8 cellular contexts compared by ENCODE assay signal in the genomic region with DNA sequence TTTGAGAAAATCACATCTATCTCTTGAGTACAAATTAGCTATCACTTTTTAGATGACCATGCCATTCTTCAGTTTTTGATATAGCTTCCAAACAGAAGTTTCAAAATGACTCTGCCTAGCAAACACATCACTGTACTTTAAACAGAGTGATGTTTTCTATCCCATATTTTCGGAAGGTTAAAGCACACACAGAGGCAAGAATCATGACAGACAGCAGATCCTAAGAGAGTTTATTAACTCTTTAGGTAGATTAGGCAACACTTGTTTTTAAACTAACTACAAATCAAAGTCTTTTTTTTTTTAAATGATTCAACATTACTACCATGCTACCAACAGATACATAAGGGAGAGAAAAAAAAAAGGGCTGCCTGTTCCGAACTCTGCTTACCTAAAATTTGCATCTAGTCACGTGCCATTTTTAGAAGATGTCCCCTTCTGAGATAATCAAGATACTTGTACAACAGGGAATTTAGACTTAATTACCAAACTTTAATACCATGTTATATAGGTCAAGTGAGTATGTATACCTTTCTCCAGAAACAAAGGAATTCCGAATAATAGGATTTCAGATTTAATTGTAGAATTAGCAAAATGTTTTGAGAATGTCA. TPM values are rescaled to one million over a fixed set of nuclear protein-coding genes. Genes with fewer than 3 reads are reported as not detected.
DNase-seq lines count a peak whose midpoint lies in the region; ATAC-seq and TF ChIP-seq lines count a peak whose summit lies in the region.

No MANE protein-coding gene starts in this region.

- CTCF ChIA-PET in RWPE1 (lab: Yijun Ruan, JAX) = no interaction called here

- H3K27me3 ChIP-seq in DND-41 (ENCODE audit: insufficient read depth, low read length, poor library complexity) (peaks cover 9% of the 10 kb centered on the region), esophagus muscularis mucosa (no peaks in the 10 kb centered on the region), rectal smooth muscle tissue (ENCODE audit: control insufficient read depth, insufficient read depth, low read length) (no peaks in the 10 kb centered on the region)

- H3K79me2 ChIP-seq in DND-41 (ENCODE audit: insufficient read depth, low read length) = 0 out of 2 replicates have a peak, but pooled peaks cover 13% of the 10 kb centered on the region

- intact Hi-C loops in esophagus muscularis mucosa (cut with DNase I) = loop anchor here (5.0 to 10.0 kb wide), 5 partner anchors 84 to 481 kb away; no protein-coding TSS in a partner anchor

- no peak for TF ChIP-seq POLR2A in esophagus muscularis mucosa (IDR thresholded peaks at IDR 0.05; ENCODE audit: low read depth)

- DNase-seq in DND-41 = no peak
- DNase-seq in SK-N-MC (ENCODE audit: low read depth, low spot score) = no peak
- no peak for DNase-seq in esophagus muscularis mucosa (ENCODE audit: extremely low spot score)
- DNase-seq in SKM-1 (lab: John Stamatoyannopoulos, UW; ENCODE audit: unreplicated experiment) = no peak
- DNase-seq in RWPE1 (ENCODE audit: low spot score) = no peak

- H3K4me1 ChIP-seq in DND-41 (ENCODE audit: insufficient read depth, low read length) (peaks cover 31% of the 10 kb centered on the region), esophagus muscularis mucosa (peaks cover 25 to 69% (median 64%) of the 10 kb centered on the region in 4 donors), rectal smooth muscle tissue (ENCODE audit: control insufficient read depth, insufficient read depth, low read length) (peaks cover 19% of the 10 kb centered on the region)

- ATAC-seq in DND-41 (ENCODE audit: insufficient read depth, low read depth) (no peak), HG02610 (IDR thresholded peaks at IDR 0.05; ENCODE audit: unreplicated experiment) (no peak), HG03520 (IDR thresholded peaks at IDR 0.05; ENCODE audit: unreplicated experiment) (no peak)

- TF ChIP-seq CTCF in DND-41 (IDR thresholded peaks at IDR 0.05; ENCODE audit: borderline replicate concordance, extremely low read depth, low read length, poor library complexity, severe bottlenecking) (no peak), esophagus muscularis mucosa (IDR thresholded peaks at IDR 0.05) (no peak), RWPE1 (conservative IDR thresholded peaks at IDR 0.05; ENCODE audit: low read depth) (no peak)

- H4K20me1 ChIP-seq in DND-41 (ENCODE audit: insufficient read depth, low read length) = no peaks in the 10 kb centered on the region

- H3K4me2 ChIP-seq in DND-41 (ENCODE audit: insufficient read depth, low read length) = 0 out of 2 replicates have a peak overlapping the region, but pooled peaks have one; percentile 1

- H3K9ac ChIP-seq in DND-41 (ENCODE audit: low read depth, low read length) (no peak overlapping the region), SK-N-MC (ENCODE audit: insufficient read length) (peak overlapping the region; percentile 6), rectal smooth muscle tissue (ENCODE audit: low read length) (no peak overlapping the region)

- H3K9me3 ChIP-seq in DND-41 (ENCODE audit: insufficient read depth, low read length, severe bottlenecking) = no peaks in the 10 kb centered on the region
- no peaks in the 10 kb centered on the region for H3K9me3 ChIP-seq in SK-N-MC (ENCODE audit: low read depth, low read length)
- H3K9me3 ChIP-seq in esophagus muscularis mucosa = no peaks in the 10 kb centered on the region

- H3K36me3 ChIP-seq in DND-41 (ENCODE audit: insufficient read depth, low read length) = no peaks in the 10 kb centered on the region
- H3K36me3 ChIP-seq in SK-N-MC (ENCODE audit: insufficient read depth, low read length) = no peaks in the 10 kb centered on the region
- H3K36me3 ChIP-seq in esophagus muscularis mucosa = no peaks in the 10 kb centered on the region
- no peaks in the 10 kb centered on the region for H3K36me3 ChIP-seq in rectal smooth muscle tissue (ENCODE audit: control insufficient read depth, insufficient read depth, low read length)

- 38% methylated on average over 4 of the region's 4 CpGs for WGBS in esophagus muscularis mucosa

- no peak overlapping the region for H3K27ac ChIP-seq in DND-41 (ENCODE audit: low read length)
- peak overlapping the region; percentile 68 for H3K27ac ChIP-seq in SK-N-MC
- H3K27ac ChIP-seq in esophagus muscularis mucosa (replicated peaks in 1 of 4) = peak overlapping the region; percentile 95 to 99 (median 98)
- peak overlapping the region; percentile 97 for H3K27ac ChIP-seq in rectal smooth muscle tissue (ENCODE audit: low read depth, low read length)
- H3K27ac ChIP-seq in RWPE1 = no peak overlapping the region

- TF ChIP-seq EP300 in esophagus muscularis mucosa (IDR thresholded peaks at IDR 0.05) = no peak

- POLR2A ChIA-PET in RWPE1 (lab: Yijun Ruan, JAX; ENCODE audit: low non-redundant PET) = no interaction called here

- H2AFZ ChIP-seq in DND-41 (ENCODE audit: low read depth, low read length) = no peak overlapping the region

- H3K4me3 ChIP-seq in DND-41 (ENCODE audit: low read depth in 1 of 2, low read length in 2 of 2) = no peak overlapping the region
- H3K4me3 ChIP-seq in SK-N-MC = peak overlapping the region; percentile 96
- peak overlapping the region; percentile 81 to 95 (median 91) for H3K4me3 ChIP-seq in esophagus muscularis mucosa
- peak overlapping the region; percentile 86 for H3K4me3 ChIP-seq in rectal smooth muscle tissue (ENCODE audit: low read length)

RNA-seq across cellular contexts. Expression of a gene that starts 2.7 kb away (rescaled TPM):
- 100 to 1,000 TPM in 1 of 4 donors, 10 to 100 TPM in 3; 86.8 to 116 (median 93.1) TPM for total RNA-seq in esophagus muscularis mucosa

Comparison
In these comparisons a context has a peak if more than half of its experiments do, and no peak if none do; other contexts are left out.
1. H3K27ac ChIP-seq: peak in SK-N-MC (single experiment), esophagus muscularis mucosa (4 of 4) and rectal smooth muscle tissue (single experiment); none in DND-41 (single experiment) and RWPE1 (single experiment).
2. H3K4me3 ChIP-seq: peak in SK-N-MC (single experiment), esophagus muscularis mucosa (4 of 4) and rectal smooth muscle tissue (single experiment); none in DND-41 (0 of 2).